ENCODE assay signal across 1 cellular context in the genomic region with DNA sequence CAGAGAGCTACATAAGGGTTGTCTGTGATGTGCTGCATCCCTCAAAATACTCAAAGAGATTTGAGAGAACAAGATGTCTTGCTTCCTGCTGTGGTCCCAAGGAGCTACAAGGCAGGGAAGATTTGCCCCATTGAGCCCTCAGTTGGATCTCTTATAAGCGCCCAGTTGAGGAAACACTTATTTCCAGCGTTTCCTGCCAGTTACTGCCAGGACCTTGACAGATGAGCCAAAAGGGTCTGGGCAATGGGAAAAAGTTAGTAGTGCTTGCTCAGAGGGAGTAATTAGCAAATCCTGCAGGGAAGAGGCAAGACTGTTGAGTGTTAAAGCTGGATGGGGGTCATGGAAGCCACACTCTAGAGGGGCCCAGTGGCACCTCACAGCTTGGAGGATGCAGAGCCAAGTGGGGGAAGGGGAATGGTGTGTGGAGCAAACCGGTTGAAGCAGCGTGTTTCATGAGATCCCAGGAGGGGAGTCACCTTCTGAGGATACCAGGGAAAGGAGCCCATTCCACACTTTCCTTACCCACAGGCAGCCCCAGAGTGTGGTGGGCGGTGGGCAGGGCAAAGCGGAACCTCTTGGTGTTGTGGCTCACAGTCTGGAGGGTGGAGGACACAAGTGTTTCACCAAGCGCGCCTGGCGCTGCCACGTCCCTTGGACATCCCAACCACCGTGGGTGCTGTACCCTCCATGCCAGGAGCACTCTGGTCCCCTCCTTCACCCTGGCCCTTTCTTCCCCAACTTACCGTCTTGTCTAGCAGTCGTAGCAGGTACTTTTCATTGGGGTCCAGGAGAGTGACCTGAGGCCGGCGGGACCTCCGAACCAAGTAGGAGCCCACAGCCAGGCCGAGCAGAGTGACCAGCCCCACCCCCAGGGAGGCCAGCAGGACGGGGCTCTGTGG.
TF ChIP-seq lines count a peak whose summit lies in the region.

No MANE protein-coding gene starts in this region.

TF ChIP-seq in GM23338, 12 proteins besides CTCF, POLR2A, EP300 and RAD21 (continued from another document):
- no peak for TF ChIP-seq ZNF462 (CRISPR knock-in tag; IDR thresholded peaks at IDR 0.05)
- TF ChIP-seq, protein P1, sequence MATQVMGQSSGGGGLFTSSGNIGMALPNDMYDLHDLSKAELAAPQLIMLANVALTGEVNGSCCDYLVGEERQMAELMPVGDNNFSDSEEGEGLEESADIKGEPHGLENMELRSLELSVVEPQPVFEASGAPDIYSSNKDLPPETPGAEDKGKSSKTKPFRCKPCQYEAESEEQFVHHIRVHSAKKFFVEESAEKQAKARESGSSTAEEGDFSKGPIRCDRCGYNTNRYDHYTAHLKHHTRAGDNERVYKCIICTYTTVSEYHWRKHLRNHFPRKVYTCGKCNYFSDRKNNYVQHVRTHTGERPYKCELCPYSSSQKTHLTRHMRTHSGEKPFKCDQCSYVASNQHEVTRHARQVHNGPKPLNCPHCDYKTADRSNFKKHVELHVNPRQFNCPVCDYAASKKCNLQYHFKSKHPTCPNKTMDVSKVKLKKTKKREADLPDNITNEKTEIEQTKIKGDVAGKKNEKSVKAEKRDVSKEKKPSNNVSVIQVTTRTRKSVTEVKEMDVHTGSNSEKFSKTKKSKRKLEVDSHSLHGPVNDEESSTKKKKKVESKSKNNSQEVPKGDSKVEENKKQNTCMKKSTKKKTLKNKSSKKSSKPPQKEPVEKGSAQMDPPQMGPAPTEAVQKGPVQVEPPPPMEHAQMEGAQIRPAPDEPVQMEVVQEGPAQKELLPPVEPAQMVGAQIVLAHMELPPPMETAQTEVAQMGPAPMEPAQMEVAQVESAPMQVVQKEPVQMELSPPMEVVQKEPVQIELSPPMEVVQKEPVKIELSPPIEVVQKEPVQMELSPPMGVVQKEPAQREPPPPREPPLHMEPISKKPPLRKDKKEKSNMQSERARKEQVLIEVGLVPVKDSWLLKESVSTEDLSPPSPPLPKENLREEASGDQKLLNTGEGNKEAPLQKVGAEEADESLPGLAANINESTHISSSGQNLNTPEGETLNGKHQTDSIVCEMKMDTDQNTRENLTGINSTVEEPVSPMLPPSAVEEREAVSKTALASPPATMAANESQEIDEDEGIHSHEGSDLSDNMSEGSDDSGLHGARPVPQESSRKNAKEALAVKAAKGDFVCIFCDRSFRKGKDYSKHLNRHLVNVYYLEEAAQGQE (IDR thresholded peaks at IDR 0.05; ENCODE audit: unreplicated experiment), result no peak
- no peak for TF ChIP-seq EZH2phosphoT487 (IDR thresholded peaks at IDR 0.05; ENCODE audit: unreplicated experiment)
- no peak for TF ChIP-seq JUNB (IDR thresholded peaks at IDR 0.05; ENCODE audit: unreplicated experiment)
- no peak for TF ChIP-seq STAT1 (IDR thresholded peaks at IDR 0.05; ENCODE audit: unreplicated experiment)
- TF ChIP-seq NANOG (IDR thresholded peaks at IDR 0.05; ENCODE audit: borderline replicate concordance), result no peak
- no peak for TF ChIP-seq POLR2AphosphoS5 (IDR thresholded peaks at IDR 0.05; ENCODE audit: low read depth)
- TF ChIP-seq EZH2 (IDR thresholded peaks at IDR 0.05; ENCODE audit: low read depth, unreplicated experiment), result no peak
- TF ChIP-seq ZNF331 (CRISPR knock-in tag; IDR thresholded peaks at IDR 0.05; ENCODE audit: low read depth), result no peak
TF ChIP-seq in GM23338: peak in this region for 0.
